9 cellular contexts compared by ENCODE assay signal in genomic region chr1:180482425-180483275, GRCh38. TPM values are rescaled to one million over a fixed set of nuclear protein-coding genes. Genes with fewer than 3 reads are reported as not detected.
DNase-seq lines count a peak whose midpoint lies in the region; ATAC-seq and TF ChIP-seq lines count a peak whose summit lies in the region.
"Had no signal": no experiment of that assay in that cellular context is flagged by ENCODE, and none has a peak within 500 bp of the region (broad histone marks: within the 10 kb centered on the region; RNA-seq: fewer than 3 reads in every experiment).

No MANE protein-coding gene starts in this region.

- H3K4me3 ChIP-seq in BJ (ENCODE audit: low read depth, low read length) (no peak overlapping the region), testis (no peak overlapping the region)
- H3K4me3 ChIP-seq: skin epidermis had no signal

- H3K27me3 ChIP-seq in BJ (ENCODE audit: control insufficient read depth, insufficient read depth, low read length) (no peaks in the 10 kb centered on the region), testis (no peaks in the 10 kb centered on the region)

- H3K27ac ChIP-seq in testis: no peak overlapping the region
- H3K27ac ChIP-seq: skin epidermis had no signal

- H3K36me3 ChIP-seq in BJ (ENCODE audit: control insufficient read depth, insufficient read depth, low read length) (no peaks in the 10 kb centered on the region; the same call in 1 of the 2 replicates), testis (ENCODE audit: low read depth, missing control alignments) (no peaks in the 10 kb centered on the region)

- in situ Hi-C loops in GM13976 (cut with MboI; ENCODE audit: low sequenced_read_pairs, unreplicated experiment): loop anchor here (25.0 kb wide), 1 partner anchor 595 kb away; the partner anchor contains the start of genes TOR1AIP1 and TOR1AIP2

- no peaks in the 10 kb centered on the region for H3K4me1 ChIP-seq in testis

- intact Hi-C loops in testis (cut with DNase I; ENCODE audit: low total_unique reads): no loop called here

- TF ChIP-seq CTCF in BJ (IDR thresholded peaks at IDR 0.05; ENCODE audit: insufficient read depth, low read depth, low read length): peak; percentile 72
- TF ChIP-seq CTCF in GM13976 (IDR thresholded peaks at IDR 0.05; ENCODE audit: borderline replicate concordance, control extremely low read depth, extremely low read depth, insufficient read depth, missing control alignments): peak; percentile 52
- TF ChIP-seq CTCF in testis (IDR thresholded peaks at IDR 0.05): peak; percentile 42 to 79 (median 60)

- 30 to 36% methylated on average over 10 of the region's 10 CpGs for WGBS in testis, 2 donors

- POLR2A ChIA-PET in BJ (lab: Charles Lee): no interaction called here

- DNase-seq in BJ (ENCODE audit: low read depth) (no peak), GM13976 (ENCODE audit: low spot score) (peak; percentile 52), NCI-H2196 treated with DMSO at 0.1 percent for 48 hours (lab: John Stamatoyannopoulos, UW; ENCODE audit: unreplicated experiment) (peak; percentile 23), amniotic epithelial cell (ENCODE audit: low read depth) (peak; percentile 52), iPS-NIHi11 (ENCODE audit: low spot score) (peak; percentile 45), testis (no peak)

- CTCF ChIA-PET in BJ (lab: Yijun Ruan, JAX): interaction anchor here (0.6 to 7.2 kb wide), 14 partner anchors 9 to 668 kb away, joined by 3 to 88 read pairs (median 4); no protein-coding TSS in a partner anchor

- no peak for TF ChIP-seq POLR2A in testis (IDR thresholded peaks at IDR 0.05)

- ATAC-seq in HG03520 (IDR thresholded peaks at IDR 0.05; ENCODE audit: unreplicated experiment) (no peak), HG02981 (IDR thresholded peaks at IDR 0.05; ENCODE audit: unreplicated experiment) (no peak)

- H3K9me3 ChIP-seq in testis: no peaks in the 10 kb centered on the region

RNA-seq across cellular contexts. Expression of gene ACBD6, which starts 19.7 kb away (rescaled TPM):
- polyA plus RNA-seq in BJ (2011; rRNA removed): 47.4 and 49.0 TPM in 2 replicates
- polyA minus RNA-seq in BJ (2011; rRNA and poly(A)+ RNA removed): 38.8 and 43.2 TPM in 2 replicates
- total RNA-seq in testis: 100 to 1,000 TPM in 1 of 2 donors, 10 to 100 TPM in 1; 97.2 to 102 TPM
- polyA plus RNA-seq in testis (ENCODE audit: insufficient read depth, low read depth, low replicate concordance): 61.9 TPM

Comparison
In these comparisons a context has a peak if more than half of its experiments do, and no peak if none do; other contexts are left out.
1. DNase-seq: peak in GM13976 (single experiment), NCI-H2196 treated with DMSO at 0.1 percent for 48 hours (single experiment), amniotic epithelial cell (single experiment) and iPS-NIHi11 (single experiment); none in BJ (single experiment) and testis (single experiment).
2. Peak in every context shown above with its lines, with median percentiles within 50 percentile points of each other: CTCF ChIP-seq.